15 cellular contexts compared by ENCODE assay signal in genomic region chr13:21736926-21737325, GRCh38.
"Had no signal": no experiment of that assay in that cellular context is flagged by ENCODE, and none has a peak within 500 bp of the region (broad histone marks: within the 10 kb centered on the region; RNA-seq: fewer than 3 reads in every experiment).

No MANE protein-coding gene starts in this region.

- H3K36me3 ChIP-seq: lower lobe of right lung, prostate gland, spleen, tibial artery, upper lobe of right lung had no signal

- H2AFZ ChIP-seq: parathyroid adenoma had no signal

- H3K79me2 ChIP-seq: parathyroid adenoma had no signal

- DNase-seq: cerebellar nuclear complex; effector memory CD8-positive, alpha-beta T cell; foreskin keratinocyte; hippocampal formation; lower lobe of right lung; naive B cell; nephron progenitor cell; spleen; stimulated activated CD4-positive, alpha-beta T cell treated with anti-CD3 and anti-CD28 coated beads, Interleukin-15, amount 100 ng/mL, for 24 hours; stimulated activated CD4-positive, alpha-beta T cell treated with anti-CD3 and anti-CD28 coated beads, Interleukin-1b, Interleukin-23, amount 100 ng/mL, for 48 hours; stimulated activated CD4-positive, alpha-beta T cell treated with anti-CD3 and anti-CD28 coated beads, Interleukin-4, amount 100 ng/mL, for 24 hours; tibial artery; upper lobe of right lung had no signal

- H3K4me1 ChIP-seq: lower lobe of right lung, parathyroid adenoma, prostate gland had no signal

- H3K27me3 ChIP-seq: tibial artery, upper lobe of right lung had no signal

- H3K4me3 ChIP-seq: lower lobe of right lung, prostate gland, tibial artery, upper lobe of right lung had no signal

- H3K9me3 ChIP-seq: lower lobe of right lung, prostate gland, tibial artery, upper lobe of right lung had no signal

- H3K27ac ChIP-seq: foreskin keratinocyte, lower lobe of right lung, parathyroid adenoma, prostate gland, spleen, tibial artery, upper lobe of right lung had no signal

- H3K9ac ChIP-seq: parathyroid adenoma had no signal
